Comparison of ENCODE assay signal across 10 cellular contexts in the genomic region with DNA sequence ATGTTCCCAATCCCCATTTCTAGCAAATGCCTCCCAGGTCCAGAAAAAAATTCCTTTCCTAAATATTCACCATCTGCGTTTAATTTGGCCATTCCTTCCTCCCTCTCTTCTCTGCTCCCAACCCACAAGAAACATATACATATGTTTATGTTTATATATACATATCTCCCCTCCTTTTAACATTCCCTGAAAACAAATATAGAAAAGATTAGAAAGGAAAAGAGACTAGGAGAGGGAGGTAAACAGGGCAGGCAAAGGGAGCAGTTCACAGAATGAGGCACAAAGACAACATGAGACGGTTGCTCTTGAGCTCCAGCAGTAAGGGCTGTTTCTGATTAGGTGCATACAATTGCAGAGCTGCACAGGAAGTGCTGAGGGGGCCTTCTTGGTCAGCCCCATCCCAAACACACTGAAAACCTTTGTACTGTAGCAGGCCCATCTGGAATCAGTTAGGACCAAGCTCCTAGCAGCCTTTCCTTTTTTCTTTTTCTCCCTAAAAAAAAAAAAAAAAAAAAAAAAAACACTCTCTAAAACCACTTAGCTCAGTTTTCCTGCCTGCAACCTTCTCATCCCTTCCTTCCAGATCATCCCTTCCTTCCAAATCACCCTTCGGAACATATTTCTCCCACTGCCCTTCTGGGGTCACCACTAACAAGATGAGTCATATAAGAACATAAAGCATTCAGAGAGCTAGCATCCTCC. TPM values are rescaled to one million over a fixed set of nuclear protein-coding genes. Genes with fewer than 3 reads are reported as not detected.
DNase-seq lines count a peak whose midpoint lies in the region; ATAC-seq, FAIRE-seq and TF ChIP-seq lines count a peak whose summit lies in the region.
"Had no signal": no experiment of that assay in that cellular context is flagged by ENCODE, and none has a peak within 500 bp of the region (broad histone marks: within the 10 kb centered on the region; RNA-seq: fewer than 3 reads in every experiment).

No MANE protein-coding gene starts in this region.

- H4K20me1 ChIP-seq in HepG2 (ENCODE audit: insufficient read depth, low read length), result peaks cover 3% of the 10 kb centered on the region; the same call in 1 of the 2 replicates

- peak overlapping the region; percentile 35; the same call in 1 of the 2 replicates for H3K4me2 ChIP-seq in HepG2 (ENCODE audit: low read depth, low read length)

- TF ChIP-seq EP300 in HepG2 (IDR thresholded peaks at IDR 0.05; ENCODE audit: low read depth in 2 of 2, low read length in 2 of 2), result no peak
- no peak for TF ChIP-seq EP300 in HepG2 (CRISPR knock-in tag; IDR thresholded peaks at IDR 0.05; ENCODE audit: borderline replicate concordance)

- H3K4me1 ChIP-seq in right atrium auricular region (peaks cover 0 to 44% of the 10 kb centered on the region in 2 donors), body of pancreas (peaks cover 73% of the 10 kb centered on the region), HepG2 (ENCODE audit: insufficient read depth, low read length) (peaks cover 30% of the 10 kb centered on the region), vagina (peaks cover 60% of the 10 kb centered on the region)

- ATAC-seq in Right ventricle myocardium inferior, result peak; percentile 83
- ATAC-seq in body of pancreas, result no peak
- ATAC-seq in HepG2, result peak; percentile 89
- ATAC-seq in HG03469 (IDR thresholded peaks at IDR 0.05; ENCODE audit: unreplicated experiment), result no peak
- no peak for ATAC-seq in GM19467 (IDR thresholded peaks at IDR 0.05; ENCODE audit: unreplicated experiment)

- TF ChIP-seq POLR2A in body of pancreas (IDR thresholded peaks at IDR 0.05), result no peak
- TF ChIP-seq POLR2A in HepG2 (IDR thresholded peaks at IDR 0.05; ENCODE audit: insufficient read depth in 1 of 2, low read depth in 2 of 2, low read length in 2 of 2), result no peak
- TF ChIP-seq POLR2A in vagina (IDR thresholded peaks at IDR 0.05), result no peak

- intact Hi-C loops in Right ventricle myocardium inferior (cut with DNase I) (loop anchor here (5.0 kb wide), 1 partner anchor 56 kb away; a partner anchor contains a TSS), body of pancreas (cut with DNase I) (no loop called here), HepG2 (cut with micrococcal nuclease; ENCODE audit: unreplicated experiment) (no loop called here), vagina (cut with DNase I) (no loop called here)

- peak overlapping the region in 1 of 2 donors; percentile 80 for H3K27ac ChIP-seq in right atrium auricular region
- H3K27ac ChIP-seq in body of pancreas, result peak overlapping the region in 3 of 4 donors; percentile 71 to 92 (median 85)
- peak overlapping the region; percentile 20 for H3K27ac ChIP-seq in HepG2 (ENCODE audit: extremely low read length, insufficient read depth, low read length)
- H3K27ac ChIP-seq in vagina, result peak overlapping the region; percentile 80

- POLR2A ChIA-PET in HepG2 (lab: Yijun Ruan, JAX), result interaction anchor here (0.7 to 1.1 kb wide), 2 partner anchors 84 to 94 kb away, joined by 4 to 6 read pairs; no protein-coding TSS in a partner anchor

- in situ Hi-C loops in HepG2 (cut with HindIII; ENCODE audit: extremely low pct_ligation_motif_present, low pct_unique_long_range_greater_than_20kb), result no loop called here

- BruUV-seq in HepG2 (replicated peaks; lab: Mats Ljungman, UMichigan), result no TSS peak

- H2AFZ ChIP-seq in HepG2 (ENCODE audit: low read length), result no peak overlapping the region

- peak; percentile 4 for FAIRE-seq in HepG2 (lab: Jason Lieb, UNC)

- no peaks in the 10 kb centered on the region for H3K9me3 ChIP-seq in right atrium auricular region
- H3K9me3 ChIP-seq in body of pancreas, result no peaks in the 10 kb centered on the region
- H3K9me3 ChIP-seq in HepG2 (ENCODE audit: low read length), result no peaks in the 10 kb centered on the region
- no peaks in the 10 kb centered on the region for H3K9me3 ChIP-seq in vagina

- H3K27me3 ChIP-seq in right atrium auricular region (no peaks in the 10 kb centered on the region), body of pancreas (no peaks in the 10 kb centered on the region), HepG2 (ENCODE audit: control insufficient read depth in 1 of 2, insufficient read depth in 2 of 2, low read length in 2 of 2) (no peaks in the 10 kb centered on the region), vagina (no peaks in the 10 kb centered on the region)

- TF ChIP-seq RAD21 in HepG2 (CRISPR knock-in tag; IDR thresholded peaks at IDR 0.05), result no peak

- H3K9ac ChIP-seq in HepG2 (ENCODE audit: insufficient read depth, low read depth, low read length), result no peak overlapping the region

- no peak for TF ChIP-seq CTCF in right atrium auricular region (IDR thresholded peaks at IDR 0.05)
- no peak for TF ChIP-seq CTCF in body of pancreas (IDR thresholded peaks at IDR 0.05)
- no peak for TF ChIP-seq CTCF in HepG2 (CRISPR knock-in tag; IDR thresholded peaks at IDR 0.05)
- TF ChIP-seq CTCF in vagina (IDR thresholded peaks at IDR 0.05), result no peak

- no peak overlapping the region for H3K4me3 ChIP-seq in right atrium auricular region
- no peak overlapping the region for H3K4me3 ChIP-seq in body of pancreas
- no peak overlapping the region for H3K4me3 ChIP-seq in HepG2 (replicated peaks in 1 of 3; ENCODE audit: insufficient read depth in 1 of 3, low read depth in 2 of 3, low read length in 3 of 3)
- no peak overlapping the region for H3K4me3 ChIP-seq in vagina

- no peak for DNase-seq in Right ventricle myocardium inferior (ENCODE audit: missing footprints)
- no peak for DNase-seq in right atrium auricular region (ENCODE audit: low spot score)
- DNase-seq in body of pancreas, result no peak
- peak; percentile 58 for DNase-seq in HepG2 (ENCODE audit: low spot score)
- DNase-seq in vagina (ENCODE audit: extremely low spot score in 2 of 2), result no peak
- no peak for DNase-seq in mucosa of gallbladder (ENCODE audit: low spot score)
- DNase-seq: erythroblast, NCI-H1105 had no signal

- H3K79me2 ChIP-seq in HepG2 (ENCODE audit: insufficient read depth, low read length), result peaks cover 17% of the 10 kb centered on the region

- no peaks in the 10 kb centered on the region for H3K36me3 ChIP-seq in right atrium auricular region
- no peaks in the 10 kb centered on the region for H3K36me3 ChIP-seq in body of pancreas (replicated peaks in 1 of 2; ENCODE audit: insufficient read depth in 1 of 2, low read depth in 2 of 2)
- peaks cover 0 to 2% of the 10 kb centered on the region in 2 experiments; a peak in 1 of 5 replicates for H3K36me3 ChIP-seq in HepG2 (replicated peaks in 1 of 2; ENCODE audit: control insufficient read depth in 1 of 2, insufficient read depth in 2 of 2, low read length in 2 of 2)
- no peaks in the 10 kb centered on the region for H3K36me3 ChIP-seq in vagina

- CTCF ChIA-PET in HepG2 (lab: Yijun Ruan, JAX; ENCODE audit: low intra/inter-chr PET ratio, low total read pairs), result no interaction called here

- 43 to 47% methylated on average over 3 of the region's 3 CpGs for WGBS in body of pancreas, 2 donors
- 40% methylated on average over 3 of the region's 3 CpGs for WGBS in HepG2 (ENCODE audit: low lambda C conversion rate)

TF ChIP-seq in HepG2, 621 proteins besides CTCF, POLR2A, EP300 and RAD21 (continues in another document):
- no peak for TF ChIP-seq ZNF543 (CRISPR knock-in tag; IDR thresholded peaks at IDR 0.05)
- TF ChIP-seq, protein P1, sequence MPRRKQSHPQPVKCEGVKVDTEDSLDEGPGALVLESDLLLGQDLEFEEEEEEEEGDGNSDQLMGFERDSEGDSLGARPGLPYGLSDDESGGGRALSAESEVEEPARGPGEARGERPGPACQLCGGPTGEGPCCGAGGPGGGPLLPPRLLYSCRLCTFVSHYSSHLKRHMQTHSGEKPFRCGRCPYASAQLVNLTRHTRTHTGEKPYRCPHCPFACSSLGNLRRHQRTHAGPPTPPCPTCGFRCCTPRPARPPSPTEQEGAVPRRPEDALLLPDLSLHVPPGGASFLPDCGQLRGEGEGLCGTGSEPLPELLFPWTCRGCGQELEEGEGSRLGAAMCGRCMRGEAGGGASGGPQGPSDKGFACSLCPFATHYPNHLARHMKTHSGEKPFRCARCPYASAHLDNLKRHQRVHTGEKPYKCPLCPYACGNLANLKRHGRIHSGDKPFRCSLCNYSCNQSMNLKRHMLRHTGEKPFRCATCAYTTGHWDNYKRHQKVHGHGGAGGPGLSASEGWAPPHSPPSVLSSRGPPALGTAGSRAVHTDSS (CRISPR knock-in tag; conservative IDR thresholded peaks at IDR 0.05), result no peak

RNA-seq across cellular contexts. Expression of a gene that starts 57.1 kb away (rescaled TPM):
- total RNA-seq in Right ventricle myocardium inferior (84.4 TPM), right atrium auricular region (10 to 100 TPM; 81.8 to 86.0 TPM), body of pancreas (10 to 100 TPM; 28.7 to 31.1 TPM), HepG2 (2016; rRNA removed; fragmentation: Illumina TruSeq; extraction: Trizol) (36.9 and 37.3 TPM in 2 replicates), vagina (70.0 TPM), mucosa of gallbladder (81.1 TPM)
- total RNA-seq in HepG2 (2016; cell fraction: cytosol; rRNA removed; fragmentation: Illumina TruSeq; extraction: Trizol; ENCODE audit: low read depth), result 4.1 and 5.4 TPM in 2 replicates
- total RNA-seq in HepG2 (2016; cell fraction: insoluble cytoplasmic fraction; rRNA removed; fragmentation: Illumina TruSeq; extraction: Trizol), result 29.4 and 37.9 TPM in 2 replicates
- 12.7 and 14.1 TPM in 2 replicates for total RNA-seq in HepG2 (2016; cell fraction: membrane; rRNA removed; fragmentation: Illumina TruSeq; extraction: Trizol)
- total RNA-seq in HepG2 (2016; cell fraction: nucleus; rRNA removed; fragmentation: Illumina TruSeq; extraction: Trizol), result 40.3 and 46.5 TPM in 2 replicates
- 39.8 and 40.4 TPM in 2 replicates for polyA plus RNA-seq in HepG2 (2011; rRNA removed)
- polyA plus RNA-seq in HepG2 (2011; cell fraction: cytosol; rRNA removed), result 32.4 and 33.2 TPM in 2 replicates
- 47.0 and 52.8 TPM in 2 replicates for polyA plus RNA-seq in HepG2 (2011; cell fraction: nucleus; rRNA removed)
- 25.9 and 28.2 TPM in 2 replicates for polyA plus RNA-seq in HepG2 (2012)
- 3.8 and 4.4 TPM in 2 replicates for polyA plus RNA-seq in HepG2 (2016; cell fraction: cytosol; fragmentation: Illumina TruSeq; extraction: Trizol; ENCODE audit: low read depth)
- 27.0 and 32.5 TPM in 2 replicates for polyA plus RNA-seq in HepG2 (2016; cell fraction: insoluble cytoplasmic fraction; fragmentation: Illumina TruSeq; extraction: Trizol; ENCODE audit: low read depth)
- polyA plus RNA-seq in HepG2 (2016; cell fraction: membrane; fragmentation: Illumina TruSeq; extraction: Trizol; ENCODE audit: low read depth), result 6.8 and 8.3 TPM in 2 replicates
- polyA plus RNA-seq in HepG2 (2016; cell fraction: nucleus; fragmentation: Illumina TruSeq; extraction: Trizol; ENCODE audit: insufficient read depth, low read depth), result 34.2 and 36.8 TPM in 2 replicates
- polyA minus RNA-seq in HepG2 (2011; rRNA and poly(A)+ RNA removed; ENCODE audit: low replicate concordance), result 64.1 and 120 TPM in 2 replicates
- 20.7 and 23.3 TPM in 2 replicates for polyA minus RNA-seq in HepG2 (2011; cell fraction: cytosol; rRNA and poly(A)+ RNA removed)
- polyA minus RNA-seq in HepG2 (2011; cell fraction: nucleus; rRNA and poly(A)+ RNA removed), result 58.3 and 60.9 TPM in 2 replicates

Comparison
In these comparisons a context has a peak if more than half of its experiments do, and no peak if none do; other contexts are left out.
1. ATAC-seq: peak in Right ventricle myocardium inferior (single experiment) and HepG2 (single experiment); none in body of pancreas (single experiment), HG03469 (single experiment) and GM19467 (single experiment).